1 cellular context compared by ENCODE assay signal in the genomic region with DNA sequence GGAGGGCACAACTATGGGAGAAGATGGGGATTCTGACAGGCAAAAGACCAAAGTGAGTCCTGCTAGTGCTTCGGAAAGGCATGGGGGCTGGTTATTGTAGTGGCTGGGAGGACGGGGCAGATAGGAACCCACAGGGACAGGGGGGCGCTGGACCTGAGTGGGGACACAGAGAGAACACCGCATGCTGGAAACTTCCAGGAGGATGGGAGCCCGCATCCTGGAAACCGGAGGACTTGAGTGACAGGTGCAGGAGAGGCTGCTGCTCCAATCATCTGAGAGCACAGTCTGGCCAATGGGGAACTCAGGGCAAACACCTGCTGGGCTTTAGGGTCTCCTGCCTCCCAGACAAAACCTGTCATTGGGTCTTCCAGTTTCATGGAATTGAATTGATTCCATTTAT.
TF ChIP-seq lines count a peak whose summit lies in the region.

No MANE protein-coding gene starts in this region.

TF ChIP-seq in H1, 55 proteins besides CTCF, POLR2A, EP300 and RAD21:
- TF ChIP-seq SIRT6 (IDR thresholded peaks at IDR 0.05; ENCODE audit: low read length), result no peak
- TF ChIP-seq CBX8 (IDR thresholded peaks at IDR 0.05; ENCODE audit: borderline replicate concordance, low read depth, low read length), result no peak
- TF ChIP-seq FOSL1 (IDR thresholded peaks at IDR 0.05; ENCODE audit: insufficient read depth, low read depth, low read length), result no peak
- TF ChIP-seq YY1 (IDR thresholded peaks at IDR 0.05; ENCODE audit: low read depth, low read length), result no peak
- TF ChIP-seq SIN3A (conservative IDR thresholded peaks at IDR 0.05 in 1 of 2, IDR thresholded peaks at IDR 0.05 in 1 of 2; ENCODE audit: low read depth in 1 of 2, low read length in 2 of 2), result no peak
- TF ChIP-seq ZNF274 (IDR thresholded peaks at IDR 0.05; ENCODE audit: borderline replicate concordance, extremely low read depth, low read length), result no peak
- no peak for TF ChIP-seq TBP (IDR thresholded peaks at IDR 0.05; ENCODE audit: low read depth, low read length)
- TF ChIP-seq GABPA (IDR thresholded peaks at IDR 0.05; ENCODE audit: borderline replicate concordance, insufficient read depth, low read length), result no peak
- TF ChIP-seq NANOG (IDR thresholded peaks at IDR 0.05; ENCODE audit: insufficient read depth, low read depth, low read length, poor library complexity, severe bottlenecking), result no peak
- no peak for TF ChIP-seq HDAC2 (IDR thresholded peaks at IDR 0.05; ENCODE audit: borderline replicate concordance in 1 of 2, low read depth in 2 of 2, low read length in 2 of 2)
- TF ChIP-seq RFX5 (IDR thresholded peaks at IDR 0.05; ENCODE audit: borderline replicate concordance, low read depth, low read length), result no peak
- TF ChIP-seq SP1 (IDR thresholded peaks at IDR 0.05; ENCODE audit: low read depth, low read length), result no peak
- TF ChIP-seq, protein P1, sequence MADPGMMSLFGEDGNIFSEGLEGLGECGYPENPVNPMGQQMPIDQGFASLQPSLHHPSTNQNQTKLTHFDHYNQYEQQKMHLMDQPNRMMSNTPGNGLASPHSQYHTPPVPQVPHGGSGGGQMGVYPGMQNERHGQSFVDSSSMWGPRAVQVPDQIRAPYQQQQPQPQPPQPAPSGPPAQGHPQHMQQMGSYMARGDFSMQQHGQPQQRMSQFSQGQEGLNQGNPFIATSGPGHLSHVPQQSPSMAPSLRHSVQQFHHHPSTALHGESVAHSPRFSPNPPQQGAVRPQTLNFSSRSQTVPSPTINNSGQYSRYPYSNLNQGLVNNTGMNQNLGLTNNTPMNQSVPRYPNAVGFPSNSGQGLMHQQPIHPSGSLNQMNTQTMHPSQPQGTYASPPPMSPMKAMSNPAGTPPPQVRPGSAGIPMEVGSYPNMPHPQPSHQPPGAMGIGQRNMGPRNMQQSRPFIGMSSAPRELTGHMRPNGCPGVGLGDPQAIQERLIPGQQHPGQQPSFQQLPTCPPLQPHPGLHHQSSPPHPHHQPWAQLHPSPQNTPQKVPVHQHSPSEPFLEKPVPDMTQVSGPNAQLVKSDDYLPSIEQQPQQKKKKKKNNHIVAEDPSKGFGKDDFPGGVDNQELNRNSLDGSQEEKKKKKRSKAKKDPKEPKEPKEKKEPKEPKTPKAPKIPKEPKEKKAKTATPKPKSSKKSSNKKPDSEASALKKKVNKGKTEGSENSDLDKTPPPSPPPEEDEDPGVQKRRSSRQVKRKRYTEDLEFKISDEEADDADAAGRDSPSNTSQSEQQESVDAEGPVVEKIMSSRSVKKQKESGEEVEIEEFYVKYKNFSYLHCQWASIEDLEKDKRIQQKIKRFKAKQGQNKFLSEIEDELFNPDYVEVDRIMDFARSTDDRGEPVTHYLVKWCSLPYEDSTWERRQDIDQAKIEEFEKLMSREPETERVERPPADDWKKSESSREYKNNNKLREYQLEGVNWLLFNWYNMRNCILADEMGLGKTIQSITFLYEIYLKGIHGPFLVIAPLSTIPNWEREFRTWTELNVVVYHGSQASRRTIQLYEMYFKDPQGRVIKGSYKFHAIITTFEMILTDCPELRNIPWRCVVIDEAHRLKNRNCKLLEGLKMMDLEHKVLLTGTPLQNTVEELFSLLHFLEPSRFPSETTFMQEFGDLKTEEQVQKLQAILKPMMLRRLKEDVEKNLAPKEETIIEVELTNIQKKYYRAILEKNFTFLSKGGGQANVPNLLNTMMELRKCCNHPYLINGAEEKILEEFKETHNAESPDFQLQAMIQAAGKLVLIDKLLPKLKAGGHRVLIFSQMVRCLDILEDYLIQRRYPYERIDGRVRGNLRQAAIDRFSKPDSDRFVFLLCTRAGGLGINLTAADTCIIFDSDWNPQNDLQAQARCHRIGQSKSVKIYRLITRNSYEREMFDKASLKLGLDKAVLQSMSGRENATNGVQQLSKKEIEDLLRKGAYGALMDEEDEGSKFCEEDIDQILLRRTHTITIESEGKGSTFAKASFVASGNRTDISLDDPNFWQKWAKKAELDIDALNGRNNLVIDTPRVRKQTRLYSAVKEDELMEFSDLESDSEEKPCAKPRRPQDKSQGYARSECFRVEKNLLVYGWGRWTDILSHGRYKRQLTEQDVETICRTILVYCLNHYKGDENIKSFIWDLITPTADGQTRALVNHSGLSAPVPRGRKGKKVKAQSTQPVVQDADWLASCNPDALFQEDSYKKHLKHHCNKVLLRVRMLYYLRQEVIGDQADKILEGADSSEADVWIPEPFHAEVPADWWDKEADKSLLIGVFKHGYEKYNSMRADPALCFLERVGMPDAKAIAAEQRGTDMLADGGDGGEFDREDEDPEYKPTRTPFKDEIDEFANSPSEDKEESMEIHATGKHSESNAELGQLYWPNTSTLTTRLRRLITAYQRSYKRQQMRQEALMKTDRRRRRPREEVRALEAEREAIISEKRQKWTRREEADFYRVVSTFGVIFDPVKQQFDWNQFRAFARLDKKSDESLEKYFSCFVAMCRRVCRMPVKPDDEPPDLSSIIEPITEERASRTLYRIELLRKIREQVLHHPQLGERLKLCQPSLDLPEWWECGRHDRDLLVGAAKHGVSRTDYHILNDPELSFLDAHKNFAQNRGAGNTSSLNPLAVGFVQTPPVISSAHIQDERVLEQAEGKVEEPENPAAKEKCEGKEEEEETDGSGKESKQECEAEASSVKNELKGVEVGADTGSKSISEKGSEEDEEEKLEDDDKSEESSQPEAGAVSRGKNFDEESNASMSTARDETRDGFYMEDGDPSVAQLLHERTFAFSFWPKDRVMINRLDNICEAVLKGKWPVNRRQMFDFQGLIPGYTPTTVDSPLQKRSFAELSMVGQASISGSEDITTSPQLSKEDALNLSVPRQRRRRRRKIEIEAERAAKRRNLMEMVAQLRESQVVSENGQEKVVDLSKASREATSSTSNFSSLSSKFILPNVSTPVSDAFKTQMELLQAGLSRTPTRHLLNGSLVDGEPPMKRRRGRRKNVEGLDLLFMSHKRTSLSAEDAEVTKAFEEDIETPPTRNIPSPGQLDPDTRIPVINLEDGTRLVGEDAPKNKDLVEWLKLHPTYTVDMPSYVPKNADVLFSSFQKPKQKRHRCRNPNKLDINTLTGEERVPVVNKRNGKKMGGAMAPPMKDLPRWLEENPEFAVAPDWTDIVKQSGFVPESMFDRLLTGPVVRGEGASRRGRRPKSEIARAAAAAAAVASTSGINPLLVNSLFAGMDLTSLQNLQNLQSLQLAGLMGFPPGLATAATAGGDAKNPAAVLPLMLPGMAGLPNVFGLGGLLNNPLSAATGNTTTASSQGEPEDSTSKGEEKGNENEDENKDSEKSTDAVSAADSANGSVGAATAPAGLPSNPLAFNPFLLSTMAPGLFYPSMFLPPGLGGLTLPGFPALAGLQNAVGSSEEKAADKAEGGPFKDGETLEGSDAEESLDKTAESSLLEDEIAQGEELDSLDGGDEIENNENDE (IDR thresholded peaks at IDR 0.05; ENCODE audit: insufficient replicate concordance, low read length), result no peak
- no peak for TF ChIP-seq JUND (IDR thresholded peaks at IDR 0.05; ENCODE audit: low read length)
- TF ChIP-seq KDM4A (IDR thresholded peaks at IDR 0.05; ENCODE audit: low read depth, low read length, severe bottlenecking), result no peak
- no peak for TF ChIP-seq CEBPB (IDR thresholded peaks at IDR 0.05; ENCODE audit: low read depth, low read length)
- no peak for TF ChIP-seq JUN (IDR thresholded peaks at IDR 0.05; ENCODE audit: low read depth, low read length)
